Comparison of ENCODE assay signal across 1 cellular context in genomic region chrX:28135378-28136047, GRCh38.
TF ChIP-seq lines count a peak whose summit lies in the region.

No MANE protein-coding gene starts in this region.

TF ChIP-seq in liver, 16 proteins besides CTCF, POLR2A, EP300 and RAD21 (continued from another document):
- no peak for TF ChIP-seq TAF1 (conservative IDR thresholded peaks at IDR 0.05)
- peak in 1 of 2 donors; percentile 15 for TF ChIP-seq EGR1 (IDR thresholded peaks at IDR 0.05; ENCODE audit: low read depth in 2 of 2)
- no peak for TF ChIP-seq JUND (IDR thresholded peaks at IDR 0.05)
- TF ChIP-seq, protein P1, sequence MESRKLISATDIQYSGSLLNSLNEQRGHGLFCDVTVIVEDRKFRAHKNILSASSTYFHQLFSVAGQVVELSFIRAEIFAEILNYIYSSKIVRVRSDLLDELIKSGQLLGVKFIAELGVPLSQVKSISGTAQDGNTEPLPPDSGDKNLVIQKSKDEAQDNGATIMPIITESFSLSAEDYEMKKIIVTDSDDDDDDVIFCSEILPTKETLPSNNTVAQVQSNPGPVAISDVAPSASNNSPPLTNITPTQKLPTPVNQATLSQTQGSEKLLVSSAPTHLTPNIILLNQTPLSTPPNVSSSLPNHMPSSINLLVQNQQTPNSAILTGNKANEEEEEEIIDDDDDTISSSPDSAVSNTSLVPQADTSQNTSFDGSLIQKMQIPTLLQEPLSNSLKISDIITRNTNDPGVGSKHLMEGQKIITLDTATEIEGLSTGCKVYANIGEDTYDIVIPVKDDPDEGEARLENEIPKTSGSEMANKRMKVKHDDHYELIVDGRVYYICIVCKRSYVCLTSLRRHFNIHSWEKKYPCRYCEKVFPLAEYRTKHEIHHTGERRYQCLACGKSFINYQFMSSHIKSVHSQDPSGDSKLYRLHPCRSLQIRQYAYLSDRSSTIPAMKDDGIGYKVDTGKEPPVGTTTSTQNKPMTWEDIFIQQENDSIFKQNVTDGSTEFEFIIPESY (IDR thresholded peaks at IDR 0.05) = no peak
- TF ChIP-seq HNF4G (IDR thresholded peaks at IDR 0.05) = no peak
- peak; percentile 20 to 37 for TF ChIP-seq HNF4A (conservative IDR thresholded peaks at IDR 0.05)
- no peak for TF ChIP-seq FOXA1 (IDR thresholded peaks at IDR 0.05)
- TF ChIP-seq SP1 (IDR thresholded peaks at IDR 0.05) = no peak
TF ChIP-seq in liver: peak in this region for 5.
